1 cellular context compared by ENCODE assay signal in genomic region chr3:67113802-67114407, GRCh38.
TF ChIP-seq lines count a peak whose summit lies in the region.

No MANE protein-coding gene starts in this region.

TF ChIP-seq in HepG2, 621 proteins besides CTCF, POLR2A, EP300 and RAD21 (continued from another document and continues in another):
- TF ChIP-seq SNAPC4 (CRISPR knock-in tag; IDR thresholded peaks at IDR 0.05) (no peak), ZFP36L1 (CRISPR knock-in tag; IDR thresholded peaks at IDR 0.05) (no peak), AHDC1 (CRISPR knock-in tag; IDR thresholded peaks at IDR 0.05; ENCODE audit: borderline replicate concordance) (no peak), ZNF431 (CRISPR knock-in tag; IDR thresholded peaks at IDR 0.05; ENCODE audit: borderline replicate concordance, low read depth) (peak; percentile 91), TFDP2 (CRISPR knock-in tag; IDR thresholded peaks at IDR 0.05) (0 out of 2 replicates have a peak, but pooled peaks have one; percentile 46), SATB2 (CRISPR knock-in tag; IDR thresholded peaks at IDR 0.05) (peak; percentile 98), ELK4 (CRISPR knock-in tag; IDR thresholded peaks at IDR 0.05; ENCODE audit: borderline replicate concordance) (no peak), ZSCAN31 (CRISPR knock-in tag; IDR thresholded peaks at IDR 0.05; ENCODE audit: low read depth) (peak; percentile 94), ISX (CRISPR knock-in tag; conservative IDR thresholded peaks at IDR 0.05) (0 out of 2 replicates have a peak, but pooled peaks have one; percentile 34), HNRNPLL (IDR thresholded peaks at IDR 0.05; ENCODE audit: low read depth, low read length, poor library complexity, severe bottlenecking) (no peak), PLRG1 (conservative IDR thresholded peaks at IDR 0.05) (no peak), ZSCAN21 (CRISPR knock-in tag; IDR thresholded peaks at IDR 0.05; ENCODE audit: borderline replicate concordance) (peak; percentile 94), ZNF280D (CRISPR knock-in tag; IDR thresholded peaks at IDR 0.05) (peak; percentile 85; the same call in 1 of the 2 replicates), ZNF407 (CRISPR knock-in tag; IDR thresholded peaks at IDR 0.05; ENCODE audit: not compliant biosample characterization) (no peak), ZNF670 (CRISPR knock-in tag; IDR thresholded peaks at IDR 0.05; ENCODE audit: borderline replicate concordance) (no peak), MLX (CRISPR knock-in tag; IDR thresholded peaks at IDR 0.05) (peak; percentile 77), SKIL (CRISPR knock-in tag; IDR thresholded peaks at IDR 0.05; ENCODE audit: borderline replicate concordance) (peak; percentile 42; the same call in 1 of the 2 replicates), ATRX (CRISPR knock-in tag; IDR thresholded peaks at IDR 0.05; ENCODE audit: borderline replicate concordance) (0 out of 2 replicates have a peak, but pooled peaks have one; percentile 82), ZNF747 (CRISPR knock-in tag; IDR thresholded peaks at IDR 0.05; ENCODE audit: borderline replicate concordance) (peak; percentile 73; the same call in 1 of the 2 replicates)
